18 cellular contexts compared by ENCODE assay signal in the genomic region with DNA sequence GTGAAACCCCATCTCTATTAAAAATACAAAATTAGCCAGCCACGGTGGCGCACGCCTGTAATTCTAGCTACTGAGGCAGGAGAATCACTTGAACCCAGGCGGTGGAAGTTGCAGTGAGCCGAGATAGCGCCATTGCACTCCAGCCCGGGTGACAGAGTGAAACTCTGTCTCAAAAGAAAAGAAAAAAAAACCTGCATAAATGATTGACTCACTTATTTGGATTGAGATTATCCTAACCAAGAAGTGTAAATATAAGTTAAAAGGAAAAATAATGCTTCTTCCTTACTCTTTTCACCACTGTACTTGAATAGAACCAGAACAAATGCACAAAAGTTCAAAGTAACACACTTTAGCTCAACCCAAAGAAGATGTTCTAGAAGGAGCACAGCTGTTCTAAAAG.
"Had no signal": no experiment of that assay in that cellular context is flagged by ENCODE, and none has a peak within 500 bp of the region (broad histone marks: within the 10 kb centered on the region; RNA-seq: fewer than 3 reads in every experiment).

No MANE protein-coding gene starts in this region.

- H3K27me3 ChIP-seq: dorsolateral prefrontal cortex, sigmoid colon, upper lobe of left lung, uterus had no signal

- DNase-seq: cortex of kidney; dorsolateral prefrontal cortex; effector CD8-positive, alpha-beta T cell; foreskin melanocyte; head of caudate nucleus; hippocampal formation; left colon; left ventricle myocardium superior; mesendoderm; naive B cell; psoas muscle; retina; sigmoid colon; stimulated activated CD4-positive, alpha-beta T cell treated with anti-CD3 and anti-CD28 coated beads, Interleukin-12 subunit alpha, Interleukin-12 subunit beta, amount 100 ng/mL, for 4 hours; stimulated activated naive CD4-positive, alpha-beta T cell; upper lobe of left lung; uterus had no signal

- H3K9me3 ChIP-seq: psoas muscle, sigmoid colon, upper lobe of left lung, uterus had no signal

- H3K4me3 ChIP-seq: dorsolateral prefrontal cortex, psoas muscle, sigmoid colon, skin epidermis, upper lobe of left lung, uterus had no signal

- ATAC-seq: left colon, left ventricle myocardium superior, psoas muscle had no signal

- H3K36me3 ChIP-seq: uterus had no signal

- H3K27ac ChIP-seq: psoas muscle, sigmoid colon, skin epidermis, upper lobe of left lung, uterus had no signal

- H3K4me1 ChIP-seq: psoas muscle, sigmoid colon, uterus had no signal
